In genomic region chr6:90397929-90398674, GRCh38 we compare ENCODE assay signal across 9 cellular contexts.
A peak's percentile ranks its signal among the peaks of the same experiment; 100 is the strongest.
DNase-seq lines count a peak whose midpoint lies in the region; ATAC-seq and TF ChIP-seq lines count a peak whose summit lies in the region.
"Had no signal": no experiment of that assay in that cellular context is flagged by ENCODE, and none has a peak within 500 bp of the region (broad histone marks: within the 10 kb centered on the region; RNA-seq: fewer than 3 reads in every experiment).

No MANE protein-coding gene starts in this region.

- no peak overlapping the region for H3K4me3 ChIP-seq in MM.1S (ENCODE audit: low read length)
- H3K4me3 ChIP-seq in mesenchymal stem cell (ENCODE audit: insufficient read depth in 1 of 2, low read depth in 1 of 2, low read length in 2 of 2) = no peak overlapping the region
- H3K4me3 ChIP-seq in upper lobe of left lung = no peak overlapping the region
- H3K4me3 ChIP-seq: cardiac muscle cell had no signal

- 40% methylated on average over 3 of the region's 5 CpGs for WGBS in mesenchymal stem cell
- WGBS in upper lobe of left lung, 2 donors = 49 to 50% methylated on average over 5 of the region's 5 CpGs

- H3K9me2 ChIP-seq in MM.1S (replicated peaks; ENCODE audit: insufficient read depth, low read length) = no peaks in the 10 kb centered on the region

- no peak overlapping the region for H3K4ac ChIP-seq in mesenchymal stem cell (ENCODE audit: low read depth in 1 of 2, low read length in 2 of 2)

- H3K4me2 ChIP-seq in MM.1S (ENCODE audit: low read depth, low read length) (no peak overlapping the region), mesenchymal stem cell (ENCODE audit: low read length, poor library complexity, severe bottlenecking) (no peak overlapping the region)

- H2BK120ac ChIP-seq in mesenchymal stem cell (ENCODE audit: low read depth, low read length) = no peak overlapping the region

- H2BK15ac ChIP-seq in mesenchymal stem cell (ENCODE audit: low read depth, poor library complexity, severe bottlenecking) = no peak overlapping the region

- H3K4me1 ChIP-seq in MM.1S (ENCODE audit: low read length) = 0 out of 2 replicates have a peak, but pooled peaks cover 1% of the 10 kb centered on the region
- no peaks in the 10 kb centered on the region for H3K4me1 ChIP-seq in mesenchymal stem cell (ENCODE audit: control insufficient read depth, insufficient read depth, low read depth, low read length)
- peaks cover 0 to 4% (median 1%) of the 10 kb centered on the region in 4 donors for H3K4me1 ChIP-seq in upper lobe of left lung

- no peaks in the 10 kb centered on the region for H3K79me2 ChIP-seq in MM.1S (ENCODE audit: low read length)

- no peak for TF ChIP-seq CTCF in MM.1S (IDR thresholded peaks at IDR 0.05; ENCODE audit: low read length)
- no peak for TF ChIP-seq CTCF in upper lobe of left lung (IDR thresholded peaks at IDR 0.05)

- H3K36me3 Mint-ChIP-seq in activated T-cell treated with anti-CD3 and anti-CD28 coated beads, Interleukin-2, amount 50 U/mL, for 24 hours (ENCODE audit: low read depth) = no peaks in the 10 kb centered on the region

- no peak overlapping the region for H3K23ac ChIP-seq in mesenchymal stem cell (ENCODE audit: low read length in 2 of 2)

- H3K9me3 ChIP-seq in MM.1S (replicated peaks; ENCODE audit: insufficient read depth, low read length) (no peaks in the 10 kb centered on the region), mesenchymal stem cell (ENCODE audit: control insufficient read depth, low read length) (no peaks in the 10 kb centered on the region), upper lobe of left lung (no peaks in the 10 kb centered on the region)

- no peak overlapping the region for H2BK5ac ChIP-seq in mesenchymal stem cell (ENCODE audit: low read depth, low read length, poor library complexity, severe bottlenecking)

- no peak overlapping the region for H3K18ac ChIP-seq in mesenchymal stem cell (ENCODE audit: low read depth in 1 of 2, low read length in 2 of 2)

- H3K4me3 Mint-ChIP-seq in activated T-cell treated with anti-CD3 and anti-CD28 coated beads, Interleukin-2, amount 50 U/mL, for 24 hours = peak overlapping the region; percentile 64

- H3K27me3 Mint-ChIP-seq in activated T-cell treated with anti-CD3 and anti-CD28 coated beads, Interleukin-2, amount 50 U/mL, for 24 hours = no peaks in the 10 kb centered on the region

- H3K9ac ChIP-seq in MM.1S (ENCODE audit: low read length) (no peak overlapping the region), mesenchymal stem cell (ENCODE audit: low read length) (no peak overlapping the region)

- H3K9me3 Mint-ChIP-seq in activated T-cell treated with anti-CD3 and anti-CD28 coated beads, Interleukin-2, amount 50 U/mL, for 24 hours = peaks cover 2% of the 10 kb centered on the region

- H3K27ac Mint-ChIP-seq in activated T-cell treated with anti-CD3 and anti-CD28 coated beads, Interleukin-2, amount 50 U/mL, for 24 hours = peak overlapping the region; percentile 99

- no peaks in the 10 kb centered on the region for H3K27me3 ChIP-seq in MM.1S (replicated peaks; ENCODE audit: insufficient read depth, low read length)
- peaks cover 23 to 44% of the 10 kb centered on the region in 2 experiments for H3K27me3 ChIP-seq in mesenchymal stem cell (ENCODE audit: control insufficient read depth in 1 of 2, insufficient read depth in 1 of 2, low read length in 2 of 2)
- H3K27me3 ChIP-seq in upper lobe of left lung = no peaks in the 10 kb centered on the region
- H3K27me3 ChIP-seq: cardiac muscle cell had no signal

- no peak overlapping the region for H4K91ac ChIP-seq in mesenchymal stem cell (ENCODE audit: low read length)

- H3K27ac ChIP-seq in MM.1S (ENCODE audit: low read length) (no peak overlapping the region), mesenchymal stem cell (ENCODE audit: low read length, poor library complexity, severe bottlenecking) (no peak overlapping the region), upper lobe of left lung (no peak overlapping the region)
- H3K27ac ChIP-seq: cardiac muscle cell had no signal

- peaks cover 94% of the 10 kb centered on the region for H3K4me1 Mint-ChIP-seq in activated T-cell treated with anti-CD3 and anti-CD28 coated beads, Interleukin-2, amount 50 U/mL, for 24 hours (ENCODE audit: low read depth)

- no peaks in the 10 kb centered on the region for H3F3A ChIP-seq in MM.1S (ENCODE audit: insufficient read depth, low read length)

- H4K8ac ChIP-seq in mesenchymal stem cell (ENCODE audit: low read length) = no peak overlapping the region

- ATAC-seq in upper lobe of left lung (ENCODE audit: low FRiP score in 2 of 2) (no peak), GM21529 (IDR thresholded peaks at IDR 0.05; ENCODE audit: unreplicated experiment) (no peak)

- no peak for TF ChIP-seq EP300 in upper lobe of left lung (IDR thresholded peaks at IDR 0.05)

- H2AK5ac ChIP-seq in mesenchymal stem cell (ENCODE audit: low read length, severe bottlenecking) = no peak overlapping the region

- no peaks in the 10 kb centered on the region for H4K20me1 ChIP-seq in MM.1S (ENCODE audit: insufficient read depth, low read length)

- no peaks in the 10 kb centered on the region for H3K79me1 ChIP-seq in mesenchymal stem cell (replicated peaks; ENCODE audit: low read length, poor library complexity, severe bottlenecking)

- no peak overlapping the region for H2AFZ ChIP-seq in MM.1S (ENCODE audit: low read length)
- no peak overlapping the region for H2AFZ ChIP-seq in mesenchymal stem cell (ENCODE audit: low read depth, low read length)

- no peaks in the 10 kb centered on the region for H3K36me3 ChIP-seq in MM.1S (replicated peaks; ENCODE audit: insufficient read depth, low read length)
- H3K36me3 ChIP-seq in mesenchymal stem cell (ENCODE audit: control insufficient read depth in 1 of 2, insufficient read depth in 2 of 2, low read depth in 1 of 2, low read length in 2 of 2) = no peaks in the 10 kb centered on the region
- no peaks in the 10 kb centered on the region for H3K36me3 ChIP-seq in upper lobe of left lung
- H3K36me3 ChIP-seq: cardiac muscle cell had no signal

- no peak overlapping the region for H2BK12ac ChIP-seq in mesenchymal stem cell (ENCODE audit: low read length in 2 of 2)

- no peak overlapping the region for H3K14ac ChIP-seq in mesenchymal stem cell (ENCODE audit: low read length in 2 of 2)

- DNase-seq in Daoy (ENCODE audit: low read depth) = peak; percentile 86
- peak; percentile 12 for DNase-seq in MM.1S
- DNase-seq in activated T-cell treated with anti-CD3 and anti-CD28 coated beads, Interleukin-2, amount 50 U/mL, for 24 hours = peak; percentile 80
- peak; percentile 15 for DNase-seq in mesenchymal stem cell
- DNase-seq in NOMO-1 treated with dmso at 0.1 percent for 144 hours (lab: John Stamatoyannopoulos, UW; ENCODE audit: unreplicated experiment) = no peak
- DNase-seq in HuH-7 (ENCODE audit: low spot score) = no peak
- no peak for DNase-seq in upper lobe of left lung

- TF ChIP-seq POLR2A in upper lobe of left lung (IDR thresholded peaks at IDR 0.05) = no peak

Comparison
In these comparisons a context has a peak if more than half of its experiments do, and no peak if none do; other contexts are left out.
1. DNase-seq: peak in Daoy (single experiment), MM.1S (single experiment), activated T-cell treated with anti-CD3 and anti-CD28 coated beads, Interleukin-2, amount 50 U/mL, for 24 hours (single experiment) and mesenchymal stem cell (single experiment); none in NOMO-1 treated with dmso at 0.1 percent for 144 hours (single experiment), HuH-7 (single experiment) and upper lobe of left lung (0 of 2).